1 cellular context compared by ENCODE assay signal in the genomic region with DNA sequence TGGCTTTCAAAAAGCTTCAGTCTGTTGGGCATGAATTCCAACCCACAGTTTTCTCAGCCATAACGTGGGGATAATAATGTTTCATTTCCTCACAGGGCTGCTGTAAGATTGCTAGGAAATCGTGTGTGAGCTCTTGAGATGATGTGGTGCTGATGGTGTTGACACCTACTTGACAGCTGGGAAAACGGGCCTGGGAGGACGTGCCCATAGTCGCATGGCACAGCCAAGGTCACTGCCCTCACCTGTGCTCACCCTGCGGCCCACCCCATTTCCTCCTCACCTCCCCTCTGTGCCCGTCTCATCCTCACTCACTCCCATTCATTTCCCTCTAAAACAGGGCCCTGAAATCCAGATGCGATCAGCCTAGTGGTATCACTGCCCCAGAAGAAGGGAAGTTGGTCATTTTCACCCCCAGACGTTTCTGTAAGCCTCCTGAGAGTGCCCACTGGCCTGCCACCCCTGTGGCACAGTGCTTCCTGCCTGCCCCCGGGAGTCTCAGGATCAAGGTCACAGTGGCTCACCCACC.
TF ChIP-seq lines count a peak whose summit lies in the region.

No MANE protein-coding gene starts in this region.

TF ChIP-seq in H1, 55 proteins besides CTCF, POLR2A, EP300 and RAD21:
- TF ChIP-seq, protein P1, sequence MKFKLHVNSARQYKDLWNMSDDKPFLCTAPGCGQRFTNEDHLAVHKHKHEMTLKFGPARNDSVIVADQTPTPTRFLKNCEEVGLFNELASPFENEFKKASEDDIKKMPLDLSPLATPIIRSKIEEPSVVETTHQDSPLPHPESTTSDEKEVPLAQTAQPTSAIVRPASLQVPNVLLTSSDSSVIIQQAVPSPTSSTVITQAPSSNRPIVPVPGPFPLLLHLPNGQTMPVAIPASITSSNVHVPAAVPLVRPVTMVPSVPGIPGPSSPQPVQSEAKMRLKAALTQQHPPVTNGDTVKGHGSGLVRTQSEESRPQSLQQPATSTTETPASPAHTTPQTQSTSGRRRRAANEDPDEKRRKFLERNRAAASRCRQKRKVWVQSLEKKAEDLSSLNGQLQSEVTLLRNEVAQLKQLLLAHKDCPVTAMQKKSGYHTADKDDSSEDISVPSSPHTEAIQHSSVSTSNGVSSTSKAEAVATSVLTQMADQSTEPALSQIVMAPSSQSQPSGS (IDR thresholded peaks at IDR 0.05; ENCODE audit: low read length): no peak
- TF ChIP-seq SIN3A (conservative IDR thresholded peaks at IDR 0.05 in 1 of 2, IDR thresholded peaks at IDR 0.05 in 1 of 2; ENCODE audit: low read depth in 1 of 2, low read length in 2 of 2) (no peak), NRF1 (IDR thresholded peaks at IDR 0.05; ENCODE audit: low read depth, low read length) (no peak)
